ENCODE assay signal across 10 cellular contexts in genomic region chr7:44631458-44632115, GRCh38. TPM values are rescaled to one million over a fixed set of nuclear protein-coding genes. Genes with fewer than 3 reads are reported as not detected.
DNase-seq lines count a peak whose midpoint lies in the region; ATAC-seq, FAIRE-seq and TF ChIP-seq lines count a peak whose summit lies in the region.
"Had no signal": no experiment of that assay in that cellular context is flagged by ENCODE, and none has a peak within 500 bp of the region (broad histone marks: within the 10 kb centered on the region; RNA-seq: fewer than 3 reads in every experiment).

No MANE protein-coding gene starts in this region.

- H3K9me3 Mint-ChIP-seq in naive thymus-derived CD4-positive, alpha-beta T cell, result no peaks in the 10 kb centered on the region

- H3F3A ChIP-seq in DOHH2 (ENCODE audit: control insufficient read depth, insufficient read depth), result peaks cover 15% of the 10 kb centered on the region

- H3K27me3 ChIP-seq in DOHH2 (ENCODE audit: control insufficient read depth, low read length) (no peaks in the 10 kb centered on the region), GM12878 (replicated peaks in 1 of 2; ENCODE audit: control insufficient read depth in 2 of 2, insufficient read depth in 2 of 2, low read length in 1 of 2) (no peaks in the 10 kb centered on the region), H7 (ENCODE audit: control insufficient read depth, insufficient read depth, low read length) (no peaks in the 10 kb centered on the region)
- no peaks in the 10 kb centered on the region for H3K27me3 ChIP-seq in naive thymus-derived CD4-positive, alpha-beta T cell (ENCODE audit: control insufficient read depth in 2 of 2, insufficient read depth in 2 of 2, low read length in 2 of 2)

- H3K27ac ChIP-seq in DOHH2 (ENCODE audit: low read depth, low read length) (peak overlapping the region; percentile 65), GM12878 (ENCODE audit: control insufficient read depth, insufficient read depth) (peak overlapping the region; percentile 68)
- peak overlapping the region; percentile 65 for H3K27ac ChIP-seq in naive thymus-derived CD4-positive, alpha-beta T cell (ENCODE audit: low read depth, low read length)
- H3K27ac ChIP-seq: parathyroid adenoma had no signal

- no peaks in the 10 kb centered on the region for H3K9me2 ChIP-seq in DOHH2 (replicated peaks; ENCODE audit: control insufficient read depth, low read length)

- no peak for TF ChIP-seq EP300 in GM12878 (IDR thresholded peaks at IDR 0.05; ENCODE audit: borderline replicate concordance in 1 of 2, control insufficient read depth in 1 of 2, low read depth in 2 of 2, low read length in 2 of 2)

- peaks cover 0 to 45% (median 8%) of the 10 kb centered on the region in 5 donors for H3K36me3 Mint-ChIP-seq in naive thymus-derived CD4-positive, alpha-beta T cell

- peak overlapping the region; percentile 85 to 97 (median 91) for H3K27ac Mint-ChIP-seq in naive thymus-derived CD4-positive, alpha-beta T cell

- H3K4me3 ChIP-seq in DOHH2 (ENCODE audit: low read length) (peak overlapping the region; percentile 12), GM12878 (no peak overlapping the region), H7 (ENCODE audit: insufficient read depth, low read depth, low read length) (no peak overlapping the region)
- no peak overlapping the region for H3K4me3 ChIP-seq in naive thymus-derived CD4-positive, alpha-beta T cell (ENCODE audit: low read length)

- H3K9ac ChIP-seq in GM12878 (ENCODE audit: control insufficient read depth, insufficient read depth, low read length), result no peak overlapping the region
- H3K9ac ChIP-seq: parathyroid adenoma had no signal

- SMC1A ChIA-PET in GM12878 (lab: Charles Lee; ENCODE audit: uncharacterized antibody, unreplicated experiment), result interaction anchor here (0.8 to 10.4 kb wide), 8 partner anchors 8 to 215 kb away, joined by 3 to 103 read pairs (median 4); partner anchors contain the start of gene OGDH

- peaks cover 39 to 72% (median 51%) of the 10 kb centered on the region in 7 donors for H3K4me1 Mint-ChIP-seq in naive thymus-derived CD4-positive, alpha-beta T cell

- FAIRE-seq in GM12878 (lab: Jason Lieb, UNC), result no peak
- FAIRE-seq: urothelium cell line had no signal

- CTCF ChIA-PET in GM12878 (lab: Yijun Ruan, JAX), result interaction anchor here (0.7 to 1.6 kb wide), 4 partner anchors 10 to 308 kb away, joined by 3 to 8 read pairs (median 4); partner anchors contain the start of gene OGDH
- CTCF ChIA-PET in naive thymus-derived CD4-positive, alpha-beta T cell (lab: Charles Lee), result interaction anchor here (0.6 kb wide), 1 partner anchor 68 kb away, joined by 3 read pairs; no protein-coding TSS in a partner anchor

- H2AFZ ChIP-seq in GM12878 (ENCODE audit: control insufficient read depth, low read depth, low read length), result no peak overlapping the region
- H2AFZ ChIP-seq: parathyroid adenoma had no signal

- TF ChIP-seq RAD21 in GM12878 (IDR thresholded peaks at IDR 0.05; ENCODE audit: insufficient read depth, low read depth, low read length), result no peak

- WGBS in GM12878 (ENCODE audit: insufficient coverage, insufficient replicate concordance, low lambda C conversion rate, missing lambda C conversion rate), result 91% methylated on average over 6 of the region's 6 CpGs

- no peak for ATAC-seq in GM12878
- ATAC-seq in naive thymus-derived CD4-positive, alpha-beta T cell, result peak; percentile 58

- peaks cover 6% of the 10 kb centered on the region; the same call in 1 of the 2 replicates for H4K20me1 ChIP-seq in DOHH2 (ENCODE audit: control insufficient read depth, insufficient read depth, low read depth, low read length)
- no peaks in the 10 kb centered on the region for H4K20me1 ChIP-seq in GM12878 (ENCODE audit: control insufficient read depth, insufficient read depth)

- peak overlapping the region; percentile 34 for H3K4me2 ChIP-seq in DOHH2 (ENCODE audit: low read length)
- no peak overlapping the region for H3K4me2 ChIP-seq in GM12878 (ENCODE audit: control insufficient read depth, insufficient read depth)

- TF ChIP-seq CTCF in DOHH2 (IDR thresholded peaks at IDR 0.05; ENCODE audit: low read depth, low read length, poor library complexity, severe bottlenecking) (no peak), GM12878 (IDR thresholded peaks at IDR 0.05 in 2 of 3, conservative IDR thresholded peaks at IDR 0.05 in 1 of 3; ENCODE audit: control insufficient read depth in 2 of 3, extremely low read depth in 1 of 3, insufficient read depth in 1 of 3, low read depth in 3 of 3, low read length in 3 of 3) (no peak), GM20000 (IDR thresholded peaks at IDR 0.05; ENCODE audit: extremely low read depth, missing control alignments) (no peak)

- H3K4me1 ChIP-seq in DOHH2 (ENCODE audit: control insufficient read depth, low read length), result peaks cover 64% of the 10 kb centered on the region
- peaks cover 69% of the 10 kb centered on the region for H3K4me1 ChIP-seq in GM12878 (ENCODE audit: control insufficient read depth, insufficient read depth, low read length)
- H3K4me1 ChIP-seq in naive thymus-derived CD4-positive, alpha-beta T cell (ENCODE audit: control insufficient read depth in 2 of 2, insufficient read depth in 2 of 2, low read length in 2 of 2), result peaks cover 38 to 77% of the 10 kb centered on the region in 2 donors

- RAD21 ChIA-PET in GM12878 (lab: Charles Lee; ENCODE audit: unreplicated experiment), result interaction anchor here (0.8 to 13.2 kb wide), 2 partner anchors 11 to 24 kb away, joined by 3 to 130 read pairs; no protein-coding TSS in a partner anchor

- H3K4me3 Mint-ChIP-seq in naive thymus-derived CD4-positive, alpha-beta T cell, result peak overlapping the region; percentile 40 to 71 (median 66)

- no TSS peak for BruUV-seq in GM12878 (replicated peaks; lab: Mats Ljungman, UMichigan)

- POLR2A ChIA-PET in GM12878 (lab: Charles Lee), result interaction anchor here (0.8 to 5.9 kb wide), 8 partner anchors 8 to 370 kb away, joined by 3 to 55 read pairs (median 4); partner anchors contain the start of genes DDX56 and ZMIZ2
- POLR2A ChIA-PET in naive thymus-derived CD4-positive, alpha-beta T cell (lab: Charles Lee), result interaction anchor here (0.7 to 3.1 kb wide), 9 partner anchors 9 to 254 kb away, joined by 3 to 18 read pairs (median 4); partner anchors contain the start of genes OGDH, PURB and ZMIZ2

- intact Hi-C loops in GM12878 (cut with micrococcal nuclease; ENCODE audit: unreplicated experiment), result loop anchor here (10.0 kb wide), 1 partner anchor 393 kb away; no protein-coding TSS in a partner anchor
- intact Hi-C loops in naive thymus-derived CD4-positive, alpha-beta T cell (cut with micrococcal nuclease), result loop anchor here in 1 of 2 donors (1.0 kb wide), 1 partner anchor 8 kb away; no protein-coding TSS in a partner anchor

- H3K79me2 ChIP-seq in DOHH2 (ENCODE audit: control insufficient read depth, low read length) (peaks cover 38% of the 10 kb centered on the region), GM12878 (ENCODE audit: control insufficient read depth, insufficient read depth, low read length) (peaks cover 16% of the 10 kb centered on the region)

- TF ChIP-seq POLR2A in GM12878 (IDR thresholded peaks at IDR 0.05; ENCODE audit: low read depth, low read length), result no peak

- H3K36me3 ChIP-seq in DOHH2 (ENCODE audit: control insufficient read depth, low read length) (peaks cover 27% of the 10 kb centered on the region), GM12878 (ENCODE audit: control insufficient read depth in 2 of 2, insufficient read depth in 2 of 2, low read length in 1 of 2) (peaks cover under 1 to 3% of the 10 kb centered on the region in 2 experiments; a peak in 3 of 4 replicates), H7 (replicated peaks; ENCODE audit: control insufficient read depth, insufficient read depth, low read length) (no peaks in the 10 kb centered on the region; the same call in 1 of the 2 replicates)
- peaks cover 0 to 2% (median 0%) of the 10 kb centered on the region in 3 experiments for H3K36me3 ChIP-seq in naive thymus-derived CD4-positive, alpha-beta T cell (ENCODE audit: control insufficient read depth in 2 of 3, insufficient read depth in 3 of 3, low read length in 3 of 3)

- H3K9me3 ChIP-seq in DOHH2 (ENCODE audit: control insufficient read depth, insufficient read depth, low read length), result no peaks in the 10 kb centered on the region
- no peaks in the 10 kb centered on the region for H3K9me3 ChIP-seq in GM12878 (replicated peaks; ENCODE audit: control insufficient read depth, insufficient read depth, low read length)
- H3K9me3 ChIP-seq in naive thymus-derived CD4-positive, alpha-beta T cell (ENCODE audit: control insufficient read depth in 2 of 3, low read length in 3 of 3), result no peaks in the 10 kb centered on the region

- no peaks in the 10 kb centered on the region for H3K27me3 Mint-ChIP-seq in naive thymus-derived CD4-positive, alpha-beta T cell

- DNase-seq in NAMALWA (ENCODE audit: low spot score) (peak; percentile 66), GM12878 (ENCODE audit: low read depth, low spot score) (no peak), HuH-7.5 (ENCODE audit: low spot score) (no peak), H7 (no peak), GM20000 (ENCODE audit: low spot score) (no peak), NCI-H187 (lab: John Stamatoyannopoulos, UW) (no peak)
- peak in 7 of 9 donors; percentile 19 to 48 (median 28) for DNase-seq in naive thymus-derived CD4-positive, alpha-beta T cell

- in situ Hi-C loops in GM12878 (cut with MboI), result no loop called here

RNA-seq across cellular contexts. Expression of gene OGDH, which starts 25.2 kb away (rescaled TPM):
- total RNA-seq in GM12878 (2013; cell fraction: nucleolus; rRNA removed), result 59.5 and 66.5 TPM in 2 replicates
- total RNA-seq in GM12878 (2014; rRNA removed), result 60.6 and 63.5 TPM in 2 replicates
- 20.5 and 23.1 TPM in 2 replicates for total RNA-seq in GM12878 (2014; rRNA removed; fragmentation: Illumina TruSeq; extraction: Trizol)
- 103 and 104 TPM in 2 replicates for total RNA-seq in GM12878 (2021)
- polyA plus RNA-seq in GM12878 (2011; ENCODE audit: low read depth), result 21.1 TPM
- 16.7 and 33.8 TPM in 2 replicates for polyA plus RNA-seq in GM12878 (2011; rRNA removed)
- polyA plus RNA-seq in GM12878 (2011; cell fraction: cytosol; rRNA removed), result 49.7 and 61.0 TPM in 2 replicates
- polyA plus RNA-seq in GM12878 (2011; cell fraction: nucleus; rRNA removed), result 98.8 and 106 TPM in 2 replicates
- 38.1 and 42.9 TPM in 2 replicates for polyA plus RNA-seq in GM12878 (2012)
- 39.9 and 56.7 TPM in 2 replicates for polyA plus RNA-seq in GM12878 (2014; fragmentation: Illumina TruSeq; extraction: Trizol)
- 1 to 10 TPM; 4.1 to 4.2 TPM for polyA plus RNA-seq in GM12878 (2014; fragmentation: Nextera tagmentation; extraction: Ambion mirVana)
- 44.7 and 49.1 TPM in 2 replicates for polyA plus RNA-seq in GM12878 (2014; rRNA removed)
- polyA plus RNA-seq in GM12878 (2016; fragmentation: Nextera tagmentation; extraction: Ambion mirVana), result 10 to 100 TPM; 52.0 to 53.2 TPM
- polyA minus RNA-seq in GM12878 (2011; rRNA and poly(A)+ RNA removed), result 87.7 and 88.6 TPM in 2 replicates
- polyA minus RNA-seq in GM12878 (2011; cell fraction: cytosol; rRNA and poly(A)+ RNA removed), result 34.1 and 34.2 TPM in 2 replicates
- 25.9 and 35.4 TPM in 2 replicates for polyA minus RNA-seq in GM12878 (2011; cell fraction: nucleus; rRNA and poly(A)+ RNA removed)
- 100 to 1,000 TPM in 1 of 5 experiments, 10 to 100 TPM in 4; 43.1 to 122 (median 66.3) TPM for total RNA-seq in naive thymus-derived CD4-positive, alpha-beta T cell
- polyA plus RNA-seq in naive thymus-derived CD4-positive, alpha-beta T cell, result 10 to 100 TPM; 20.3 to 25.0 TPM
- total RNA-seq in H7 (2014; rRNA removed; shearing (Covaris generic)), result 63.1 and 71.3 TPM in 2 replicates

RNA-seq across cellular contexts. Expression of gene TMED4, which starts 49.6 kb away (rescaled TPM):
- 141 and 178 TPM in 2 replicates for total RNA-seq in GM12878 (2013; cell fraction: nucleolus; rRNA removed)
- total RNA-seq in GM12878 (2014; rRNA removed) (71.3 and 75.3 TPM in 2 replicates), GM12878 (2014; rRNA removed; fragmentation: Illumina TruSeq; extraction: Trizol) (39.1 and 41.4 TPM in 2 replicates), GM12878 (2021) (41.6 and 48.1 TPM in 2 replicates)
- polyA plus RNA-seq in GM12878 (2011; ENCODE audit: low read depth), result 49.3 TPM
- polyA plus RNA-seq in GM12878 (2011; rRNA removed) (67.1 and 69.8 TPM in 2 replicates), GM12878 (2014; fragmentation: Illumina TruSeq; extraction: Trizol) (37.3 and 38.9 TPM in 2 replicates), GM12878 (2014; fragmentation: Nextera tagmentation; extraction: Ambion mirVana) (10 to 100 TPM; 20.8 to 21.0 TPM), GM12878 (2014; rRNA removed) (48.1 and 53.9 TPM in 2 replicates), GM12878 (2016; fragmentation: Nextera tagmentation; extraction: Ambion mirVana) (10 to 100 TPM; 55.6 to 57.4 TPM)
- 82.6 and 87.1 TPM in 2 replicates for polyA plus RNA-seq in GM12878 (2011; cell fraction: cytosol; rRNA removed)
- polyA plus RNA-seq in GM12878 (2011; cell fraction: nucleus; rRNA removed), result 70.6 and 72.2 TPM in 2 replicates
- polyA plus RNA-seq in GM12878 (2012), result 51.2 and 51.5 TPM in 2 replicates
- polyA minus RNA-seq in GM12878 (2011; rRNA and poly(A)+ RNA removed), result 58.4 and 72.4 TPM in 2 replicates
- 28.4 and 31.1 TPM in 2 replicates for polyA minus RNA-seq in GM12878 (2011; cell fraction: cytosol; rRNA and poly(A)+ RNA removed)
- 33.5 and 53.0 TPM in 2 replicates for polyA minus RNA-seq in GM12878 (2011; cell fraction: nucleus; rRNA and poly(A)+ RNA removed)
- total RNA-seq in naive thymus-derived CD4-positive, alpha-beta T cell, result 10 to 100 TPM; 70.0 to 98.5 (median 95.3) TPM
- polyA plus RNA-seq in naive thymus-derived CD4-positive, alpha-beta T cell, result 10 to 100 TPM; 61.6 to 93.7 TPM
- 94.4 and 114 TPM in 2 replicates for total RNA-seq in H7 (2014; rRNA removed; shearing (Covaris generic))

RNA-seq across cellular contexts. Expression of gene DDX56, which starts 57.9 kb away (rescaled TPM):
- total RNA-seq in GM12878 (2013; cell fraction: nucleolus; rRNA removed), result 56.8 and 76.3 TPM in 2 replicates
- 93.2 and 97.4 TPM in 2 replicates for total RNA-seq in GM12878 (2014; rRNA removed)
- total RNA-seq in GM12878 (2014; rRNA removed; fragmentation: Illumina TruSeq; extraction: Trizol), result 51.5 and 52.1 TPM in 2 replicates
- total RNA-seq in GM12878 (2021), result 86.3 and 92.4 TPM in 2 replicates
- polyA plus RNA-seq in GM12878 (2011; ENCODE audit: low read depth), result 40.2 TPM
- polyA plus RNA-seq in GM12878 (2011; rRNA removed), result 56.0 and 82.9 TPM in 2 replicates
- 85.7 and 112 TPM in 2 replicates for polyA plus RNA-seq in GM12878 (2011; cell fraction: cytosol; rRNA removed)
- polyA plus RNA-seq in GM12878 (2011; cell fraction: nucleus; rRNA removed), result 182 and 194 TPM in 2 replicates
- polyA plus RNA-seq in GM12878 (2012), result 57.3 and 65.1 TPM in 2 replicates
- 39.1 and 78.1 TPM in 2 replicates for polyA plus RNA-seq in GM12878 (2014; fragmentation: Illumina TruSeq; extraction: Trizol)
- polyA plus RNA-seq in GM12878 (2014; fragmentation: Nextera tagmentation; extraction: Ambion mirVana), result 10 to 100 TPM; 19.8 to 48.3 TPM
- polyA plus RNA-seq in GM12878 (2014; rRNA removed), result 79.6 and 93.8 TPM in 2 replicates
- polyA plus RNA-seq in GM12878 (2016; fragmentation: Nextera tagmentation; extraction: Ambion mirVana), result 100 to 1,000 TPM; 127 to 136 TPM
- polyA minus RNA-seq in GM12878 (2011; rRNA and poly(A)+ RNA removed), result 75.0 and 100 TPM in 2 replicates
- polyA minus RNA-seq in GM12878 (2011; cell fraction: cytosol; rRNA and poly(A)+ RNA removed), result 26.6 and 29.3 TPM in 2 replicates
- 51.5 and 87.5 TPM in 2 replicates for polyA minus RNA-seq in GM12878 (2011; cell fraction: nucleus; rRNA and poly(A)+ RNA removed)
- total RNA-seq in naive thymus-derived CD4-positive, alpha-beta T cell, result 100 to 1,000 TPM in 2 of 5 experiments, 10 to 100 TPM in 3; 82.8 to 124 (median 100.0) TPM
- 10 to 100 TPM; 43.6 to 65.1 TPM for polyA plus RNA-seq in naive thymus-derived CD4-positive, alpha-beta T cell
- total RNA-seq in H7 (2014; rRNA removed; shearing (Covaris generic)), result 81.2 and 93.4 TPM in 2 replicates

Comparison
In these comparisons a context has a peak if more than half of its experiments do, and no peak if none do; other contexts are left out.
1. DNase-seq: peak in NAMALWA (single experiment) and naive thymus-derived CD4-positive, alpha-beta T cell (7 of 9); none in GM12878 (single experiment), HuH-7.5 (single experiment), H7 (single experiment), GM20000 (single experiment) and NCI-H187 (0 of 2).
2. Peak in every context shown above with its lines, with median percentiles within 50 percentile points of each other: H3K27ac ChIP-seq.